8 cellular contexts compared by ENCODE assay signal in genomic region chr19:13847900-13848677, GRCh38. TPM values are rescaled to one million over a fixed set of nuclear protein-coding genes. Genes with fewer than 3 reads are reported as not detected.
DNase-seq lines count a peak whose midpoint lies in the region; ATAC-seq and TF ChIP-seq lines count a peak whose summit lies in the region.

No MANE protein-coding gene starts in this region.

- H3K27ac Mint-ChIP-seq in nephron, result peak overlapping the region; percentile 86 to 97 (median 96)

- peaks cover 31% of the 10 kb centered on the region for H3K4me1 ChIP-seq in BE2C

- TF ChIP-seq CTCF in BE2C (IDR thresholded peaks at IDR 0.05; ENCODE audit: low read depth, low read length) (no peak), nephron (IDR thresholded peaks at IDR 0.05; ENCODE audit: unreplicated experiment in 3 of 3) (no peak)

- DNase-seq in BE2C (no peak), NCI-H69 (lab: John Stamatoyannopoulos, UW) (peak; percentile 64), ecto neural progenitor cell (ENCODE audit: low spot score) (peak; percentile 32), NCI-H2029 (lab: John Stamatoyannopoulos, UW) (no peak), iPS-NIHi11 (ENCODE audit: low spot score) (no peak)
- no peak for DNase-seq in stimulated activated CD4-positive, alpha-beta T cell treated with anti-CD3 and anti-CD28 coated beads, Interleukin-4, amount 100 ng/mL, for 4 hours

- no peaks in the 10 kb centered on the region for H3K9me3 Mint-ChIP-seq in nephron

- H3K27me3 Mint-ChIP-seq in nephron (ENCODE audit: low read depth), result peaks cover 4% of the 10 kb centered on the region

- no peaks in the 10 kb centered on the region for H3K36me3 ChIP-seq in BE2C

- H3K9me3 ChIP-seq in BE2C, result no peaks in the 10 kb centered on the region

- no peaks in the 10 kb centered on the region for H3K36me3 Mint-ChIP-seq in nephron (ENCODE audit: low read depth)

- no peak for ATAC-seq in GM19023 (IDR thresholded peaks at IDR 0.05; ENCODE audit: unreplicated experiment)

- peak overlapping the region; percentile 65 for H3K4me3 ChIP-seq in BE2C (ENCODE audit: low read depth, low read length)

- peak overlapping the region; percentile 27 to 80 (median 43) for H3K4me3 Mint-ChIP-seq in nephron

- H3K27me3 ChIP-seq in BE2C, result no peaks in the 10 kb centered on the region

- peaks cover 46% of the 10 kb centered on the region for H3K4me1 Mint-ChIP-seq in nephron

RNA-seq across cellular contexts. Expression of gene NANOS3, which starts 28.8 kb away (rescaled TPM):
- 3.6 TPM for polyA plus RNA-seq in BE2C (2012; ENCODE audit: insufficient read depth, insufficient read length, low read depth)

RNA-seq across cellular contexts. Expression of gene ZSWIM4, which starts 52.8 kb away (rescaled TPM):
- polyA plus RNA-seq in BE2C (2012; ENCODE audit: insufficient read depth, insufficient read length, low read depth), result 13.4 TPM

RNA-seq across cellular contexts. Expression of gene BRME1, which starts 57.8 kb away (rescaled TPM):
- 3.8 TPM for polyA plus RNA-seq in BE2C (2012; ENCODE audit: insufficient read depth, insufficient read length, low read depth)

RNA-seq across cellular contexts. Expression of gene CC2D1A, which starts 57.9 kb away (rescaled TPM):
- 20.2 TPM for polyA plus RNA-seq in BE2C (2012; ENCODE audit: insufficient read depth, insufficient read length, low read depth)

Comparison
In these comparisons a context has a peak if more than half of its experiments do, and no peak if none do; other contexts are left out.
1. DNase-seq: peak in NCI-H69 (single experiment) and ecto neural progenitor cell (single experiment); none in BE2C (single experiment), NCI-H2029 (single experiment), stimulated activated CD4-positive, alpha-beta T cell treated with anti-CD3 and anti-CD28 coated beads, Interleukin-4, amount 100 ng/mL, for 4 hours (0 of 2) and iPS-NIHi11 (single experiment).